ENCODE assay signal across 7 cellular contexts in the genomic region with DNA sequence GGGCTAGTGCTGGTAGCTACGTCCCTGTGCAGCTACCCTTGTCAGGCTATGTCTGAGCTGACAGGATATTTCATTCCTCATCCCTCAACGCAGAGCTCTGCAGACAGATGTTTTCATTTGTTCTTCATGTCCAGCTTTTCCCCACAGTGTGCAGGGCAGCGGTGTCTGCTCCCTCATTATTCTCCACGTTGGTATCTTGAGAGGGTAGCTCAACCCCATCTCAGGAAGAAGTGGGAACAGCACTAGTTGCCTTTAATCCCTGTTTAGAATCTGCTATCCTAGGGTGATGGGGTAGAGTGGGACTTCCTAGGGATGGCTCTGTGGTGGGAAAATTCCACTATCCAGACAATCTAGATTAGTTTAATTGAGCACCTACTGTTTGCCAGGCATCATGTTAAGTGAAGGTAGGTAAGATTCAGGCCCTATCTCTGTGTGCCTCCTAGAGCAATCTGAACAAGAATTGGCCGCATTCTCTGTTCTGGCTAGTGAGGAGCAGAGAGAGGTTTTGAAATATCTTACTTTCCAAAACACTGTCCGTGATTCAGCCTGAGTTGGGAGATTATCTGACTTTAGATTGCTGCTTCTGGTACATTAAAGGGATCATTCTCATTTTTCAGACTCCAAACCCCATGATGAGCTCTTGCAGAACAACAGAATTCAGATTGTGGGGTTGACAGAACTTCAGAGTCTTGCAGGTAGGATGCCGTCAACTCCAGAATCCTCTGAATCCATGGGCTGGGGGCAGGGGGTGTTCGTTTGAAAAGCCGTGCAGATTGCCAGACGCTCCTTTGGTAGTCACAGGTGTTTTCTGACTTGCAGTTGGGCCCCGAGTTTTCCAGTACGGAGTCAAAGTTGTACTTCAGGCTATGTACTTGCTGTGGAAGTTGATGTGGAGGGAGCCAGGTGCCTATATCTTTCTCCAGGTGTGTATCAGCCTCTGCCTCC. TPM values are rescaled to one million over a fixed set of nuclear protein-coding genes. Genes with fewer than 3 reads are reported as not detected.
DNase-seq lines count a peak whose midpoint lies in the region; ATAC-seq and TF ChIP-seq lines count a peak whose summit lies in the region.

No MANE protein-coding gene starts in this region.

- peaks cover 0 to 35% of the 10 kb centered on the region in 2 experiments; a peak in 1 of 3 replicates for H3K36me3 ChIP-seq in HEK293 (ENCODE audit: control insufficient read depth in 2 of 2, insufficient read depth in 1 of 2, low read length in 2 of 2)

- no peaks in the 10 kb centered on the region for H3K9me3 ChIP-seq in HEK293 (ENCODE audit: control insufficient read depth, insufficient read depth, low read depth, low read length)

- CTCF ChIA-PET in HEK293 (lab: Yijun Ruan, JAX): interaction anchor here (0.5 to 1.5 kb wide), 3 partner anchors 10 to 115 kb away, joined by 3 to 4 read pairs (median 3); no protein-coding TSS in a partner anchor

- peak overlapping the region; percentile 96 for H3K4me3 Mint-ChIP-seq in activated naive CD8-positive, alpha-beta T cell treated with anti-CD3 and anti-CD28 coated beads for 36 hours

- H3K27ac ChIP-seq in HEK293 (ENCODE audit: extremely low read depth, low read depth, low read length): no peak overlapping the region; the same call in 1 of the 2 replicates
- peak overlapping the region; percentile 89 for H3K27ac ChIP-seq in substantia nigra (ENCODE audit: low read depth, low read length, poor library complexity, severe bottlenecking)

- no peak for TF ChIP-seq CTCF in HEK293 (tag by site-specific recombination; IDR thresholded peaks at IDR 0.05)

- H3K4me3 ChIP-seq in HEK293 (ENCODE audit: low read depth, low read length): peak overlapping the region; percentile 90

- POLR2A ChIA-PET in HEK293 (lab: Yijun Ruan, JAX): interaction anchor here (1.5 kb wide), 1 partner anchor 25 kb away, joined by 5 read pairs; no protein-coding TSS in a partner anchor

- H3K9me3 Mint-ChIP-seq in activated naive CD8-positive, alpha-beta T cell treated with anti-CD3 and anti-CD28 coated beads for 36 hours: peaks cover 1% of the 10 kb centered on the region

- H3K4me1 ChIP-seq in HEK293 (ENCODE audit: control insufficient read depth, insufficient read depth, low read length): no peaks in the 10 kb centered on the region

- H3K4me1 Mint-ChIP-seq in activated naive CD8-positive, alpha-beta T cell treated with anti-CD3 and anti-CD28 coated beads for 36 hours: peaks cover 26% of the 10 kb centered on the region

- H3K27ac Mint-ChIP-seq in activated naive CD8-positive, alpha-beta T cell treated with anti-CD3 and anti-CD28 coated beads for 36 hours: peak overlapping the region; percentile 96

- DNase-seq in activated naive CD8-positive, alpha-beta T cell treated with anti-CD3 and anti-CD28 coated beads for 36 hours: no peak
- peak; percentile 31 for DNase-seq in islet precursor cell
- no peak for DNase-seq in substantia nigra (lab: John Stamatoyannopoulos, UW)
- no peak for DNase-seq in GM19240 (ENCODE audit: insufficient read length, low spot score)

- ATAC-seq in HG02571 (IDR thresholded peaks at IDR 0.05; ENCODE audit: unreplicated experiment): no peak
- no peak for ATAC-seq in GM21619 (IDR thresholded peaks at IDR 0.05; ENCODE audit: unreplicated experiment)

- H3K27me3 Mint-ChIP-seq in activated naive CD8-positive, alpha-beta T cell treated with anti-CD3 and anti-CD28 coated beads for 36 hours: no peaks in the 10 kb centered on the region

- H3K36me3 Mint-ChIP-seq in activated naive CD8-positive, alpha-beta T cell treated with anti-CD3 and anti-CD28 coated beads for 36 hours: peaks cover 9% of the 10 kb centered on the region

TF ChIP-seq in HEK293, 187 proteins besides CTCF, POLR2A, EP300 and RAD21:
- TF ChIP-seq ZNF664 (tag by site-specific recombination; IDR thresholded peaks at IDR 0.05) (peak; percentile 87), ZNF10 (tag by site-specific recombination; IDR thresholded peaks at IDR 0.05) (no peak)
- TF ChIP-seq, protein P1, sequence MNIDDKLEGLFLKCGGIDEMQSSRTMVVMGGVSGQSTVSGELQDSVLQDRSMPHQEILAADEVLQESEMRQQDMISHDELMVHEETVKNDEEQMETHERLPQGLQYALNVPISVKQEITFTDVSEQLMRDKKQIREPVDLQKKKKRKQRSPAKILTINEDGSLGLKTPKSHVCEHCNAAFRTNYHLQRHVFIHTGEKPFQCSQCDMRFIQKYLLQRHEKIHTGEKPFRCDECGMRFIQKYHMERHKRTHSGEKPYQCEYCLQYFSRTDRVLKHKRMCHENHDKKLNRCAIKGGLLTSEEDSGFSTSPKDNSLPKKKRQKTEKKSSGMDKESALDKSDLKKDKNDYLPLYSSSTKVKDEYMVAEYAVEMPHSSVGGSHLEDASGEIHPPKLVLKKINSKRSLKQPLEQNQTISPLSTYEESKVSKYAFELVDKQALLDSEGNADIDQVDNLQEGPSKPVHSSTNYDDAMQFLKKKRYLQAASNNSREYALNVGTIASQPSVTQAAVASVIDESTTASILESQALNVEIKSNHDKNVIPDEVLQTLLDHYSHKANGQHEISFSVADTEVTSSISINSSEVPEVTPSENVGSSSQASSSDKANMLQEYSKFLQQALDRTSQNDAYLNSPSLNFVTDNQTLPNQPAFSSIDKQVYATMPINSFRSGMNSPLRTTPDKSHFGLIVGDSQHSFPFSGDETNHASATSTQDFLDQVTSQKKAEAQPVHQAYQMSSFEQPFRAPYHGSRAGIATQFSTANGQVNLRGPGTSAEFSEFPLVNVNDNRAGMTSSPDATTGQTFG (tag by site-specific recombination; IDR thresholded peaks at IDR 0.05; ENCODE audit: borderline replicate concordance): no peak

RNA-seq across cellular contexts. Expression of a gene that starts 1.0 kb away (rescaled TPM):
- 10 to 100 TPM; 36.1 to 36.8 TPM for total RNA-seq in activated naive CD8-positive, alpha-beta T cell treated with anti-CD3 and anti-CD28 coated beads for 36 hours

RNA-seq across cellular contexts. Expression of a gene that starts 6.8 kb away (rescaled TPM):
- not detected for total RNA-seq in activated naive CD8-positive, alpha-beta T cell treated with anti-CD3 and anti-CD28 coated beads for 36 hours

RNA-seq across cellular contexts. Expression of a gene that starts 25.0 kb away (rescaled TPM):
- 10 to 100 TPM; 23.4 to 25.5 TPM for total RNA-seq in activated naive CD8-positive, alpha-beta T cell treated with anti-CD3 and anti-CD28 coated beads for 36 hours

RNA-seq across cellular contexts. Expression of a gene that starts 38.9 kb away (rescaled TPM):
- total RNA-seq in activated naive CD8-positive, alpha-beta T cell treated with anti-CD3 and anti-CD28 coated beads for 36 hours: 10 to 100 TPM; 14.7 to 16.4 TPM
